In genomic region chr7:11237742-11238141, GRCh38 we compare ENCODE assay signal across 15 cellular contexts.
DNase-seq lines count a peak whose midpoint lies in the region; ATAC-seq and TF ChIP-seq lines count a peak whose summit lies in the region.
"Had no signal": no experiment of that assay in that cellular context is flagged by ENCODE, and none has a peak within 500 bp of the region (broad histone marks: within the 10 kb centered on the region; RNA-seq: fewer than 3 reads in every experiment).

No MANE protein-coding gene starts in this region.

- no peak overlapping the region for H3K4me3 Mint-ChIP-seq in glutamatergic neuron (ENCODE audit: unreplicated experiment)
- H3K4me3 Mint-ChIP-seq in CD4-positive, alpha-beta memory T cell: no peak overlapping the region
- H3K4me3 Mint-ChIP-seq: activated T-helper 1 cell treated with anti-CD3 and anti-CD28 coated beads, Interleukin-12 subunit alpha, Interleukin-12 subunit beta, Interleukin-2, Interleukin-4 antibody, amounts not matched to agents 30 ng/mL and 10 ng/mL and 1 ng/mL, durations not matched to agents 14 hours and 24 hours and 36 hours had no signal

- DNase-seq in HAP-1 (ENCODE audit: low spot score in 2 of 2) (peak; percentile 23 to 37), NCI-H748 treated with DMSO at 0.1 percent for 48 hours (lab: John Stamatoyannopoulos, UW) (peak; percentile 45), glutamatergic neuron (peak; percentile 21), renal cortical epithelial cell (ENCODE audit: low read depth) (peak; percentile 16), SIG-M5 treated with dmso at 0.1 percent for 504 hours (lab: John Stamatoyannopoulos, UW; ENCODE audit: unreplicated experiment) (no peak)
- no peak for DNase-seq in CD4-positive, alpha-beta memory T cell
- DNase-seq in effector CD4-positive, alpha-beta T cell: no peak
- DNase-seq: activated CD4-positive, CD25-positive, alpha-beta regulatory T cell; MG63; NCI-H524 treated with DMSO at 0.1 percent for 48 hours; occipital lobe; SJCRH30; stimulated activated CD4-positive, alpha-beta T cell treated with anti-CD3 and anti-CD28 coated beads, Interleukin-4, amount 100 ng/mL, for 24 hours had no signal

- H3K36me3 ChIP-seq in HAP-1 (replicated peaks): no peaks in the 10 kb centered on the region
- H3K36me3 ChIP-seq in CD4-positive, alpha-beta memory T cell (ENCODE audit: insufficient read depth, low read length): no peaks in the 10 kb centered on the region
- H3K36me3 ChIP-seq: MG63, SJCRH30 had no signal

- POLR2A ChIA-PET in CD4-positive, alpha-beta memory T cell (lab: Charles Lee; ENCODE audit: partially characterized antibody): no interaction called here

- no peak for ATAC-seq in HG03439 (IDR thresholded peaks at IDR 0.05; ENCODE audit: unreplicated experiment)

- H3K27ac Mint-ChIP-seq in glutamatergic neuron (ENCODE audit: unreplicated experiment): no peak overlapping the region
- no peak overlapping the region for H3K27ac Mint-ChIP-seq in CD4-positive, alpha-beta memory T cell
- H3K27ac Mint-ChIP-seq: activated T-helper 1 cell treated with anti-CD3 and anti-CD28 coated beads, Interleukin-12 subunit alpha, Interleukin-12 subunit beta, Interleukin-2, Interleukin-4 antibody, amounts not matched to agents 30 ng/mL and 10 ng/mL and 1 ng/mL, durations not matched to agents 14 hours and 24 hours and 36 hours had no signal

- in situ Hi-C loops in HAP-1 (cut with MboI; ENCODE audit: low sequenced_read_pairs): no loop called here

- TF ChIP-seq CTCF in glutamatergic neuron (IDR thresholded peaks at IDR 0.05; ENCODE audit: partially characterized antibody, unreplicated experiment): no peak

- peaks cover 8% of the 10 kb centered on the region for H3K4me1 Mint-ChIP-seq in glutamatergic neuron (ENCODE audit: low read depth, unreplicated experiment)
- H3K4me1 Mint-ChIP-seq in CD4-positive, alpha-beta memory T cell: peaks cover 0 to 3% (median 1%) of the 10 kb centered on the region in 4 donors

- intact Hi-C loops in CD4-positive, alpha-beta memory T cell (cut with micrococcal nuclease): no loop called here

- H3K4me3 ChIP-seq in HAP-1: peak overlapping the region; percentile 19
- H3K4me3 ChIP-seq in CD4-positive, alpha-beta memory T cell (ENCODE audit: low read length in 2 of 2): no peak overlapping the region
- H3K4me3 ChIP-seq: MG63, SJCRH30 had no signal

- no peaks in the 10 kb centered on the region for H3K36me3 Mint-ChIP-seq in glutamatergic neuron (ENCODE audit: unreplicated experiment)
- H3K36me3 Mint-ChIP-seq in CD4-positive, alpha-beta memory T cell: no peaks in the 10 kb centered on the region

- H3K9me3 Mint-ChIP-seq in glutamatergic neuron (ENCODE audit: unreplicated experiment): no peaks in the 10 kb centered on the region
- H3K9me3 Mint-ChIP-seq in CD4-positive, alpha-beta memory T cell: no peaks in the 10 kb centered on the region
- H3K9me3 Mint-ChIP-seq: activated T-helper 1 cell treated with anti-CD3 and anti-CD28 coated beads, Interleukin-12 subunit alpha, Interleukin-12 subunit beta, Interleukin-2, Interleukin-4 antibody, amounts not matched to agents 30 ng/mL and 10 ng/mL and 1 ng/mL, durations not matched to agents 14 hours and 24 hours and 36 hours had no signal

- no peaks in the 10 kb centered on the region for H3K27me3 Mint-ChIP-seq in glutamatergic neuron (ENCODE audit: unreplicated experiment)
- no peaks in the 10 kb centered on the region for H3K27me3 Mint-ChIP-seq in CD4-positive, alpha-beta memory T cell

- H3K27me3 ChIP-seq in HAP-1 (ENCODE audit: low read depth): no peaks in the 10 kb centered on the region
- no peaks in the 10 kb centered on the region for H3K27me3 ChIP-seq in CD4-positive, alpha-beta memory T cell (ENCODE audit: insufficient read depth, low read length)
- H3K27me3 ChIP-seq: MG63, SJCRH30 had no signal

- H3K9me3 ChIP-seq in HAP-1: no peaks in the 10 kb centered on the region
- H3K9me3 ChIP-seq in CD4-positive, alpha-beta memory T cell (ENCODE audit: control insufficient read depth in 1 of 2, low read length in 2 of 2): no peaks in the 10 kb centered on the region
- H3K9me3 ChIP-seq: MG63, SJCRH30 had no signal

- CTCF ChIA-PET in CD4-positive, alpha-beta memory T cell (lab: Charles Lee; ENCODE audit: partially characterized antibody): no interaction called here

- peaks cover 35% of the 10 kb centered on the region for H3K4me1 ChIP-seq in HAP-1
- H3K4me1 ChIP-seq in CD4-positive, alpha-beta memory T cell (ENCODE audit: insufficient read depth, low read length): no peaks in the 10 kb centered on the region

- no peak overlapping the region for H3K27ac ChIP-seq in CD4-positive, alpha-beta memory T cell (ENCODE audit: low read depth, low read length)
- H3K27ac ChIP-seq: SJCRH30 had no signal

Comparison
In these comparisons a context has a peak if more than half of its experiments do, and no peak if none do; other contexts are left out.
1. DNase-seq: peak in HAP-1 (2 of 2), NCI-H748 treated with DMSO at 0.1 percent for 48 hours (single experiment), glutamatergic neuron (single experiment) and renal cortical epithelial cell (single experiment); none in CD4-positive, alpha-beta memory T cell (0 of 5), effector CD4-positive, alpha-beta T cell (single experiment) and SIG-M5 treated with dmso at 0.1 percent for 504 hours (single experiment).